ENCODE assay signal across 10 cellular contexts in genomic region chr6:63816979-63817436, GRCh38.
A peak's percentile ranks its signal among the peaks of the same experiment; 100 is the strongest.
DNase-seq lines count a peak whose midpoint lies in the region; ATAC-seq, FAIRE-seq and TF ChIP-seq lines count a peak whose summit lies in the region.
"Had no signal": no experiment of that assay in that cellular context is flagged by ENCODE, and none has a peak within 500 bp of the region (broad histone marks: within the 10 kb centered on the region; RNA-seq: fewer than 3 reads in every experiment).

No MANE protein-coding gene starts in this region.

- peaks cover 0 to 3% of the 10 kb centered on the region in 2 experiments for H3K27me3 ChIP-seq in endothelial cell of umbilical vein (ENCODE audit: control insufficient read depth in 2 of 2, insufficient read depth in 2 of 2, low read length in 2 of 2)
- no peaks in the 10 kb centered on the region for H3K27me3 ChIP-seq in small intestine (ENCODE audit: control insufficient read depth in 2 of 2, insufficient read depth in 2 of 2, low read length in 2 of 2)

- FAIRE-seq in endothelial cell of umbilical vein (lab: Jason Lieb, UNC) (peak; percentile 4), small intestine (lab: Jason Lieb, UNC) (no peak)

- H3K4me2 ChIP-seq in endothelial cell of umbilical vein (ENCODE audit: insufficient read depth, low read length), result no peak overlapping the region

- no peak overlapping the region for H3K27ac ChIP-seq in endothelial cell of umbilical vein (ENCODE audit: insufficient read depth, low read depth, low read length)
- no peak overlapping the region for H3K27ac ChIP-seq in small intestine (ENCODE audit: low read depth in 1 of 2, low read length in 1 of 2)

- peak; percentile 34 for TF ChIP-seq CTCF in NB4 (IDR thresholded peaks at IDR 0.05; ENCODE audit: low read depth, low read length)
- TF ChIP-seq CTCF in endothelial cell of umbilical vein (IDR thresholded peaks at IDR 0.05; ENCODE audit: extremely low read depth in 1 of 2, insufficient read depth in 1 of 2, low read depth in 1 of 2, low read length in 2 of 2), result peak in 1 of 2 donors; percentile 11

- CTCF ChIA-PET in endothelial cell of umbilical vein (lab: Charles Lee), result interaction anchor here (1.0 to 2.5 kb wide), 6 partner anchors 10 to 464 kb away, joined by 5 to 22 read pairs (median 15); no protein-coding TSS in a partner anchor

- intact Hi-C loops in endothelial cell of umbilical vein (cut with micrococcal nuclease), result no loop called here

- H3K9me1 ChIP-seq in endothelial cell of umbilical vein (replicated peaks; ENCODE audit: control insufficient read depth, extremely low read depth, insufficient read depth, low read length), result no peaks in the 10 kb centered on the region

- WGBS in small intestine, 3 donors, result 22 to 80% (median 45%) methylated on average over 1 of the region's 1 CpG

- TF ChIP-seq POLR2A in NB4 (IDR thresholded peaks at IDR 0.05; ENCODE audit: extremely low read depth, insufficient read length) (no peak), endothelial cell of umbilical vein (IDR thresholded peaks at IDR 0.05; ENCODE audit: low read depth, low read length) (no peak)

- no peak overlapping the region for H2AFZ ChIP-seq in endothelial cell of umbilical vein (ENCODE audit: low read depth, low read length)

- dilution Hi-C loops in endothelial cell of umbilical vein (cut with MboI; ENCODE audit: extremely low pct_ligation_motif_present, low sequenced_read_pairs), result no loop called here

- no peak overlapping the region for H3K9ac ChIP-seq in endothelial cell of umbilical vein (replicated peaks; ENCODE audit: extremely low read depth, insufficient read depth, low read length)

- no peak overlapping the region for H3K4me3 ChIP-seq in NB4 (ENCODE audit: low read depth, low read length)
- no peak overlapping the region for H3K4me3 ChIP-seq in endothelial cell of umbilical vein (replicated peaks in 1 of 3; ENCODE audit: insufficient read depth in 1 of 3, low read depth in 1 of 3, low read length in 3 of 3)
- no peak overlapping the region for H3K4me3 ChIP-seq in small intestine (ENCODE audit: low read depth in 1 of 2, low read length in 2 of 2)

- no peak for ATAC-seq in esophagus mucosa

- DNase-seq in DMS153 (lab: John Stamatoyannopoulos, UW) (peak; percentile 53), DMS153 treated with DMSO at 0.1 percent for 48 hours (lab: John Stamatoyannopoulos, UW; ENCODE audit: unreplicated experiment) (no peak), NB4 (ENCODE audit: low read depth) (peak; percentile 34), endothelial cell of umbilical vein (ENCODE audit: low read depth, low spot score) (no peak), small intestine (peak; percentile 12)
- DNase-seq in activated CD8-positive, alpha-beta memory T cell treated with anti-CD3 and anti-CD28 coated beads, Interleukin-2, amount 50 U/mL, for 4 hours, result no peak
- no peak for DNase-seq in NK-92 treated with Interleukin-12 subunit alpha and Interleukin-12 subunit beta, amount 100 ng/mL, for 24 hours (lab: John Stamatoyannopoulos, UW)
- DNase-seq: activated CD4-positive, alpha-beta T cell treated with anti-CD3 and anti-CD28 coated beads, Interleukin-2, amount 50 U/mL, for 4 hours; NCI-H1048 had no signal

- no peaks in the 10 kb centered on the region for H3K79me2 ChIP-seq in endothelial cell of umbilical vein (ENCODE audit: control insufficient read depth, insufficient read depth, low read length)

- no peaks in the 10 kb centered on the region for H4K20me1 ChIP-seq in endothelial cell of umbilical vein (replicated peaks; ENCODE audit: control insufficient read depth, extremely low read depth, insufficient read depth, low read length)

- H3K36me3 ChIP-seq in endothelial cell of umbilical vein (ENCODE audit: control insufficient read depth in 2 of 2, extremely low read depth in 1 of 2, insufficient read depth in 2 of 2, low read length in 2 of 2) (no peaks in the 10 kb centered on the region), small intestine (ENCODE audit: control insufficient read depth in 2 of 2, insufficient read depth in 2 of 2, low read length in 2 of 2) (no peaks in the 10 kb centered on the region)

- no peaks in the 10 kb centered on the region for H3K4me1 ChIP-seq in endothelial cell of umbilical vein (ENCODE audit: control insufficient read depth, extremely low read depth, insufficient read depth, low read length)
- H3K4me1 ChIP-seq in small intestine (ENCODE audit: control insufficient read depth in 2 of 2, insufficient read depth in 1 of 2, low read depth in 1 of 2, low read length in 1 of 2), result no peaks in the 10 kb centered on the region

- H3K9me3 ChIP-seq in endothelial cell of umbilical vein (replicated peaks; ENCODE audit: control insufficient read depth, insufficient read depth, low read length) (no peaks in the 10 kb centered on the region), small intestine (ENCODE audit: control insufficient read depth, low read depth) (no peaks in the 10 kb centered on the region)

- no TSS peak for BruUV-seq in endothelial cell of umbilical vein (replicated peaks; lab: Mats Ljungman, UMichigan)

- POLR2A ChIA-PET in endothelial cell of umbilical vein (lab: Charles Lee), result no interaction called here

TF ChIP-seq in endothelial cell of umbilical vein, 7 proteins besides CTCF, POLR2A, EP300 and RAD21:
- TF ChIP-seq MAX (IDR thresholded peaks at IDR 0.05; ENCODE audit: insufficient read depth, insufficient read length) (no peak), POLR2AphosphoS5 (IDR thresholded peaks at IDR 0.05; ENCODE audit: insufficient read depth, low read depth, low read length) (no peak), MYC (IDR thresholded peaks at IDR 0.05; ENCODE audit: low read depth, low read length) (no peak), FOS (IDR thresholded peaks at IDR 0.05; ENCODE audit: borderline replicate concordance, insufficient read depth, low read length) (no peak), GATA2 (IDR thresholded peaks at IDR 0.05; ENCODE audit: insufficient read depth, insufficient read length, low read depth, low read length) (no peak), EZH2 (IDR thresholded peaks at IDR 0.05; ENCODE audit: borderline replicate concordance, low read depth, low read length, severe bottlenecking) (no peak), JUN (IDR thresholded peaks at IDR 0.05; ENCODE audit: borderline replicate concordance, insufficient read depth, insufficient read length, low read depth) (no peak)

Comparison
In these comparisons a context has a peak if more than half of its experiments do, and no peak if none do; other contexts are left out.
1. DNase-seq: peak in DMS153 (single experiment), NB4 (single experiment) and small intestine (single experiment); none in DMS153 treated with DMSO at 0.1 percent for 48 hours (single experiment), endothelial cell of umbilical vein (single experiment), activated CD8-positive, alpha-beta memory T cell treated with anti-CD3 and anti-CD28 coated beads, Interleukin-2, amount 50 U/mL, for 4 hours (single experiment) and NK-92 treated with Interleukin-12 subunit alpha and Interleukin-12 subunit beta, amount 100 ng/mL, for 24 hours (single experiment).